In the genomic region with DNA sequence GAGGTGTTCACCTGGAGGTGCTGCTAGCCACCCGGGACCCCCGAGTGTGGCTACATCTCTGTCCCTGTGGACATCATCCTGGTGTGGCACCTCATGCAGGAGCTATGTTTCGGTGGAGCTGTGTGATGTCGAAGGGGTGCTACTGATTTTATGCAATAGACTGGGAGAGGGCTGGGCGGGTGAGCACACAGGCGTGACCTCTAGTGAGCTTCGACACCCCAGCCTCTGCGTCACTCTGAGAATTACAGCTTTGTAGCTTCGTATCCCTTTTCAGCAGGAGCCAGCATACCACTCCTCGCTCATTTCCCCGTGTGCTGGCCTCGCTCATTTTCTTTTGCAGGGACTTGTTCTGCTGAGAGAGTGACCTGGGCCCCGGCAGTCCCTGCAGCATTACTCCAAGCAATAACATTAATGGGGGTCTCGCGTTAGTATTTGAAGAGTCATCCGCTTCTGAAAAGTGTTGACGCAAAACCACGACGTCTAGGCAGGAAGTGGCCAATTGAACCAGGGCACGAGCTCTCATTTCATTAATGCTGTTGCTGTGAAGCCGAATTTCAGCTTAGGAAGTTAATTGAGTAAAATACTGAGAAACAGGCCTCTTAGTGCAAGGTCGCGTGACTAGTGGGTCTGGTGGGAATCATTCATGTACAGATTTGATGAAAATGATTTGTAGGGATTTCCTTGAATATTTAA, we compare ENCODE assay signal across 1 cellular context.
TF ChIP-seq lines count a peak whose summit lies in the region.

No MANE protein-coding gene starts in this region.

TF ChIP-seq in GM23338, 12 proteins besides CTCF, POLR2A, EP300 and RAD21:
- TF ChIP-seq JUNB (IDR thresholded peaks at IDR 0.05; ENCODE audit: unreplicated experiment) (no peak), STAT1 (IDR thresholded peaks at IDR 0.05; ENCODE audit: unreplicated experiment) (no peak), EZH2 (IDR thresholded peaks at IDR 0.05; ENCODE audit: low read depth, unreplicated experiment) (no peak), ZNF331 (CRISPR knock-in tag; IDR thresholded peaks at IDR 0.05; ENCODE audit: low read depth) (no peak), POLR2AphosphoS5 (IDR thresholded peaks at IDR 0.05; ENCODE audit: low read depth) (no peak), CREB1 (CRISPR knock-in tag; IDR thresholded peaks at IDR 0.05; ENCODE audit: low read depth) (no peak), ZNF462 (CRISPR knock-in tag; IDR thresholded peaks at IDR 0.05) (no peak), EZH2phosphoT487 (IDR thresholded peaks at IDR 0.05; ENCODE audit: unreplicated experiment) (no peak), NANOG (IDR thresholded peaks at IDR 0.05; ENCODE audit: borderline replicate concordance) (no peak), ZNF114 (CRISPR knock-in tag; IDR thresholded peaks at IDR 0.05) (no peak)
- TF ChIP-seq, protein P1, sequence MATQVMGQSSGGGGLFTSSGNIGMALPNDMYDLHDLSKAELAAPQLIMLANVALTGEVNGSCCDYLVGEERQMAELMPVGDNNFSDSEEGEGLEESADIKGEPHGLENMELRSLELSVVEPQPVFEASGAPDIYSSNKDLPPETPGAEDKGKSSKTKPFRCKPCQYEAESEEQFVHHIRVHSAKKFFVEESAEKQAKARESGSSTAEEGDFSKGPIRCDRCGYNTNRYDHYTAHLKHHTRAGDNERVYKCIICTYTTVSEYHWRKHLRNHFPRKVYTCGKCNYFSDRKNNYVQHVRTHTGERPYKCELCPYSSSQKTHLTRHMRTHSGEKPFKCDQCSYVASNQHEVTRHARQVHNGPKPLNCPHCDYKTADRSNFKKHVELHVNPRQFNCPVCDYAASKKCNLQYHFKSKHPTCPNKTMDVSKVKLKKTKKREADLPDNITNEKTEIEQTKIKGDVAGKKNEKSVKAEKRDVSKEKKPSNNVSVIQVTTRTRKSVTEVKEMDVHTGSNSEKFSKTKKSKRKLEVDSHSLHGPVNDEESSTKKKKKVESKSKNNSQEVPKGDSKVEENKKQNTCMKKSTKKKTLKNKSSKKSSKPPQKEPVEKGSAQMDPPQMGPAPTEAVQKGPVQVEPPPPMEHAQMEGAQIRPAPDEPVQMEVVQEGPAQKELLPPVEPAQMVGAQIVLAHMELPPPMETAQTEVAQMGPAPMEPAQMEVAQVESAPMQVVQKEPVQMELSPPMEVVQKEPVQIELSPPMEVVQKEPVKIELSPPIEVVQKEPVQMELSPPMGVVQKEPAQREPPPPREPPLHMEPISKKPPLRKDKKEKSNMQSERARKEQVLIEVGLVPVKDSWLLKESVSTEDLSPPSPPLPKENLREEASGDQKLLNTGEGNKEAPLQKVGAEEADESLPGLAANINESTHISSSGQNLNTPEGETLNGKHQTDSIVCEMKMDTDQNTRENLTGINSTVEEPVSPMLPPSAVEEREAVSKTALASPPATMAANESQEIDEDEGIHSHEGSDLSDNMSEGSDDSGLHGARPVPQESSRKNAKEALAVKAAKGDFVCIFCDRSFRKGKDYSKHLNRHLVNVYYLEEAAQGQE (IDR thresholded peaks at IDR 0.05; ENCODE audit: unreplicated experiment), result no peak
- TF ChIP-seq, protein P2, sequence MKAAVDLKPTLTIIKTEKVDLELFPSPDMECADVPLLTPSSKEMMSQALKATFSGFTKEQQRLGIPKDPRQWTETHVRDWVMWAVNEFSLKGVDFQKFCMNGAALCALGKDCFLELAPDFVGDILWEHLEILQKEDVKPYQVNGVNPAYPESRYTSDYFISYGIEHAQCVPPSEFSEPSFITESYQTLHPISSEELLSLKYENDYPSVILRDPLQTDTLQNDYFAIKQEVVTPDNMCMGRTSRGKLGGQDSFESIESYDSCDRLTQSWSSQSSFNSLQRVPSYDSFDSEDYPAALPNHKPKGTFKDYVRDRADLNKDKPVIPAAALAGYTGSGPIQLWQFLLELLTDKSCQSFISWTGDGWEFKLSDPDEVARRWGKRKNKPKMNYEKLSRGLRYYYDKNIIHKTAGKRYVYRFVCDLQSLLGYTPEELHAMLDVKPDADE (IDR thresholded peaks at IDR 0.05), result no peak
TF ChIP-seq in GM23338: peak in this region for 0.
